In the genomic region with DNA sequence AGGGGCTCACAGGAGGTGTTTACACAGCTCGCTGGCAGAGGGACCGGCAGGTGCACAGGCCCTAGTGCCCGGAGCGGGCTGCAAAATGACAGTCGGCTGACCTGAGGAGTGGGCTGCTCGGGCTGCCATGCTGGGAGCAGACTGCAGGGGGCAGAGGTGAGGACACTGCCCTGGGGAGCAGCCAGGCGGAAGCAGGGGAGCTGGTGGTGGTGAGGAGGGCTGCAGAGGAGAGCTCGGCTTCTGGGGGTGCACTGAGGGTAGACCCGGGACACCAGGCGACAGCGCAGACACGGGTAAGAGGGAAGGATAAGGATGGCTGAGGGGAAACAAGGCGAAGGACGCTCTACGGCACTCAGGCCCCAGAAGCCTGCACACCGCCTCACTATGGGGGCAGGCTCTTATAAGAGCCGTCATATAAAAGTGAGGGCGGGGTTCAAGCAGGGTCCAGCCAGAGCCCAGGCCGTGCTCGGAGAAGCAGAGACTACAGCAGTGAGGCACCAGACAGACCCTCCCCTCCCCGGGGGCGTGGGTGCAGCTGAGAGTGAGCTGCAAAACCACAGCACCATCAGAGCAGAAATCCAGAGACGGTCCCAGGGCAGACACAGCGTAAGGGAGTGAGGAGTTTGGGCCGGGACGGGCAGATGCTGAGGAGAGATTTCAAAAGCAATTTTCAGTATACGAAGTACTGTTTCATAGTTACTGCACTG, we compare ENCODE assay signal across 8 cellular contexts.
A peak's percentile ranks its signal among the peaks of the same experiment; 100 is the strongest.
DNase-seq lines count a peak whose midpoint lies in the region; ATAC-seq lines count a peak whose summit lies in the region.

No MANE protein-coding gene starts in this region.

- ATAC-seq in HG03175 (IDR thresholded peaks at IDR 0.05; ENCODE audit: unreplicated experiment) (no peak), HG02970 (IDR thresholded peaks at IDR 0.05; ENCODE audit: low FRiP score, unreplicated experiment) (no peak)

- peak; percentile 71 for DNase-seq in DMS53 treated with DMSO at 0.1 percent for 48 hours (lab: John Stamatoyannopoulos, UW; ENCODE audit: unreplicated experiment)
- peak; percentile 55 for DNase-seq in HuH-7 (ENCODE audit: low spot score)
- peak; percentile 46 to 56 for DNase-seq in activated CD4-positive, alpha-beta T cell treated with anti-CD3 and anti-CD28 coated beads, Interleukin-2, amount 50 U/mL, for 4 hours
- DNase-seq in iPS-NIHi7 (ENCODE audit: extremely low spot score), result peak; percentile 85
- no peak for DNase-seq in SIG-M5 treated with dmso at 0.1 percent for 504 hours (lab: John Stamatoyannopoulos, UW; ENCODE audit: unreplicated experiment)
- DNase-seq in superior temporal gyrus (ENCODE audit: extremely low spot score), result no peak

Comparison
In these comparisons a context has a peak if more than half of its experiments do, and no peak if none do; other contexts are left out.
1. DNase-seq: peak in DMS53 treated with DMSO at 0.1 percent for 48 hours (single experiment), HuH-7 (single experiment), activated CD4-positive, alpha-beta T cell treated with anti-CD3 and anti-CD28 coated beads, Interleukin-2, amount 50 U/mL, for 4 hours (2 of 2) and iPS-NIHi7 (single experiment); none in SIG-M5 treated with dmso at 0.1 percent for 504 hours (single experiment) and superior temporal gyrus (single experiment).